8 cellular contexts compared by ENCODE assay signal in genomic region chr6:18388252-18388651, GRCh38. TPM values are rescaled to one million over a fixed set of nuclear protein-coding genes. Genes with fewer than 3 reads are reported as not detected.
DNase-seq lines count a peak whose midpoint lies in the region; ATAC-seq, FAIRE-seq and TF ChIP-seq lines count a peak whose summit lies in the region.

No MANE protein-coding gene starts in this region.

- TF ChIP-seq CTCF in DOHH2 (IDR thresholded peaks at IDR 0.05; ENCODE audit: low read depth, low read length, poor library complexity, severe bottlenecking) = no peak
- no peak for TF ChIP-seq CTCF in OCI-LY3 (IDR thresholded peaks at IDR 0.05; ENCODE audit: low read depth, low read length)
- no peak for TF ChIP-seq CTCF in endothelial cell of umbilical vein (IDR thresholded peaks at IDR 0.05; ENCODE audit: extremely low read depth in 1 of 2, insufficient read depth in 1 of 2, low read depth in 1 of 2, low read length in 2 of 2)
- TF ChIP-seq CTCF in parathyroid adenoma (IDR thresholded peaks at IDR 0.05) = no peak
- TF ChIP-seq CTCF in A673 (conservative IDR thresholded peaks at IDR 0.05; ENCODE audit: low read depth, low read length) = no peak

- POLR2A ChIA-PET in endothelial cell of umbilical vein (lab: Charles Lee) (interaction anchor here (1.2 kb wide), 1 partner anchor 9 kb away, joined by 3 read pairs; no protein-coding TSS in a partner anchor), A673 (lab: Charles Lee; ENCODE audit: low non-redundant PET) (no interaction called here)

- H3K27me3 ChIP-seq in DOHH2 (ENCODE audit: control insufficient read depth, low read length) = no peaks in the 10 kb centered on the region
- H3K27me3 ChIP-seq in OCI-LY3 (ENCODE audit: low read depth, low read length) = no peaks in the 10 kb centered on the region
- H3K27me3 ChIP-seq in endothelial cell of umbilical vein (ENCODE audit: control insufficient read depth in 2 of 2, insufficient read depth in 2 of 2, low read length in 2 of 2) = no peaks in the 10 kb centered on the region
- no peaks in the 10 kb centered on the region for H3K27me3 ChIP-seq in parathyroid adenoma (ENCODE audit: control insufficient read depth, insufficient read depth, low read length)
- no peaks in the 10 kb centered on the region for H3K27me3 ChIP-seq in A673 (replicated peaks; ENCODE audit: insufficient read depth, low read depth, low read length, poor library complexity)

- dilution Hi-C loops in endothelial cell of umbilical vein (cut with MboI; ENCODE audit: extremely low pct_ligation_motif_present, low sequenced_read_pairs) = no loop called here

- DNase-seq in endothelial cell of umbilical vein (ENCODE audit: low read depth, low spot score) (peak; percentile 57), A673 (ENCODE audit: low spot score) (no peak), HCEC 1CT (no peak)

- H3K9me3 ChIP-seq in DOHH2 (ENCODE audit: control insufficient read depth, insufficient read depth, low read length) (peaks cover 4% of the 10 kb centered on the region; the same call in 1 of the 2 replicates), OCI-LY3 (ENCODE audit: insufficient read depth, low read length) (no peaks in the 10 kb centered on the region), endothelial cell of umbilical vein (replicated peaks; ENCODE audit: control insufficient read depth, insufficient read depth, low read length) (no peaks in the 10 kb centered on the region), parathyroid adenoma (ENCODE audit: control insufficient read depth, low read length) (no peaks in the 10 kb centered on the region), A673 (ENCODE audit: low read depth, low read length, poor library complexity, severe bottlenecking) (no peaks in the 10 kb centered on the region)

- no peak for ATAC-seq in GM18858 (IDR thresholded peaks at IDR 0.05; ENCODE audit: unreplicated experiment)
- ATAC-seq in GM18511 (IDR thresholded peaks at IDR 0.05; ENCODE audit: unreplicated experiment) = no peak

- H3K79me2 ChIP-seq in DOHH2 (ENCODE audit: control insufficient read depth, low read length) (peaks cover 72% of the 10 kb centered on the region), OCI-LY3 (ENCODE audit: low read length) (peaks cover 61% of the 10 kb centered on the region), endothelial cell of umbilical vein (ENCODE audit: control insufficient read depth, insufficient read depth, low read length) (peaks cover 58% of the 10 kb centered on the region), parathyroid adenoma (no peaks in the 10 kb centered on the region)

- H3K36me3 ChIP-seq in DOHH2 (ENCODE audit: control insufficient read depth, low read length) = peaks cover 55% of the 10 kb centered on the region
- peaks cover 42% of the 10 kb centered on the region for H3K36me3 ChIP-seq in OCI-LY3 (replicated peaks; ENCODE audit: low read depth, low read length)
- no peaks in the 10 kb centered on the region for H3K36me3 ChIP-seq in endothelial cell of umbilical vein (ENCODE audit: control insufficient read depth in 2 of 2, extremely low read depth in 1 of 2, insufficient read depth in 2 of 2, low read length in 2 of 2)
- H3K36me3 ChIP-seq in parathyroid adenoma (ENCODE audit: control insufficient read depth, insufficient read depth, low read length) = no peaks in the 10 kb centered on the region
- no peaks in the 10 kb centered on the region for H3K36me3 ChIP-seq in A673 (ENCODE audit: insufficient read depth, low read length, poor library complexity, severe bottlenecking)

- H3K9ac ChIP-seq in OCI-LY3 (ENCODE audit: low read length) (peak overlapping the region; percentile 98), endothelial cell of umbilical vein (replicated peaks; ENCODE audit: extremely low read depth, insufficient read depth, low read length) (peak overlapping the region; percentile 86), parathyroid adenoma (no peak overlapping the region)

- H3K27ac ChIP-seq in DOHH2 (ENCODE audit: low read depth, low read length) = peak overlapping the region; percentile 81
- peak overlapping the region; percentile 82 for H3K27ac ChIP-seq in OCI-LY3 (ENCODE audit: low read length)
- H3K27ac ChIP-seq in endothelial cell of umbilical vein (ENCODE audit: insufficient read depth, low read depth, low read length) = peak overlapping the region; percentile 79
- H3K27ac ChIP-seq in parathyroid adenoma = peak overlapping the region; percentile 4
- no peak overlapping the region for H3K27ac ChIP-seq in A673 (ENCODE audit: low read depth, low read length, poor library complexity, severe bottlenecking)

- H3K9me2 ChIP-seq in DOHH2 (replicated peaks; ENCODE audit: control insufficient read depth, low read length) = no peaks in the 10 kb centered on the region

- no peaks in the 10 kb centered on the region for H3K9me1 ChIP-seq in endothelial cell of umbilical vein (replicated peaks; ENCODE audit: control insufficient read depth, extremely low read depth, insufficient read depth, low read length)

- intact Hi-C loops in endothelial cell of umbilical vein (cut with micrococcal nuclease) (loop anchor here (5.0 to 10.0 kb wide), 3 partner anchors 46 to 233 kb away; partner anchors contain the start of genes DEK, KDM1B and TPMT), A673 (cut with micrococcal nuclease; ENCODE audit: unreplicated experiment) (no loop called here)

- peak; percentile 8 for FAIRE-seq in endothelial cell of umbilical vein (lab: Jason Lieb, UNC)

- H3K4me3 ChIP-seq in DOHH2 (ENCODE audit: low read length) = peak overlapping the region; percentile 88
- peak overlapping the region; percentile 99 for H3K4me3 ChIP-seq in OCI-LY3 (ENCODE audit: low read length)
- peak overlapping the region; percentile 79 to 96 (median 89) for H3K4me3 ChIP-seq in endothelial cell of umbilical vein (replicated peaks in 1 of 3; ENCODE audit: insufficient read depth in 1 of 3, low read depth in 1 of 3, low read length in 3 of 3)
- peak overlapping the region; percentile 71 for H3K4me3 ChIP-seq in parathyroid adenoma (ENCODE audit: low read depth, low read length)
- no peak overlapping the region for H3K4me3 ChIP-seq in A673 (ENCODE audit: low read depth, low read length, poor library complexity, severe bottlenecking)

- H3F3A ChIP-seq in DOHH2 (ENCODE audit: control insufficient read depth, insufficient read depth) = peaks cover 24% of the 10 kb centered on the region

- no peak overlapping the region for H2AFZ ChIP-seq in OCI-LY3 (ENCODE audit: low read depth, low read length)
- no peak overlapping the region for H2AFZ ChIP-seq in endothelial cell of umbilical vein (ENCODE audit: low read depth, low read length)
- peak overlapping the region; percentile 77 for H2AFZ ChIP-seq in parathyroid adenoma

- H3K4me2 ChIP-seq in DOHH2 (ENCODE audit: low read length) = peak overlapping the region; percentile 75
- peak overlapping the region; percentile 80 for H3K4me2 ChIP-seq in OCI-LY3 (ENCODE audit: low read length)
- H3K4me2 ChIP-seq in endothelial cell of umbilical vein (ENCODE audit: insufficient read depth, low read length) = peak overlapping the region; percentile 79
- H3K4me2 ChIP-seq in parathyroid adenoma (ENCODE audit: low read length) = peak overlapping the region; percentile 85

- peaks cover 64% of the 10 kb centered on the region for H3K4me1 ChIP-seq in DOHH2 (ENCODE audit: control insufficient read depth, low read length)
- H3K4me1 ChIP-seq in OCI-LY3 (ENCODE audit: low read length) = peaks cover 32% of the 10 kb centered on the region
- peaks cover 39% of the 10 kb centered on the region for H3K4me1 ChIP-seq in endothelial cell of umbilical vein (ENCODE audit: control insufficient read depth, extremely low read depth, insufficient read depth, low read length)
- peaks cover 4% of the 10 kb centered on the region for H3K4me1 ChIP-seq in parathyroid adenoma
- no peaks in the 10 kb centered on the region for H3K4me1 ChIP-seq in A673 (ENCODE audit: insufficient read depth, low read length, poor library complexity, severe bottlenecking)

- H4K20me1 ChIP-seq in DOHH2 (ENCODE audit: control insufficient read depth, insufficient read depth, low read depth, low read length) (peaks cover 6% of the 10 kb centered on the region; the same call in 1 of the 2 replicates), OCI-LY3 (ENCODE audit: insufficient read depth, low read length) (peaks cover 24% of the 10 kb centered on the region), endothelial cell of umbilical vein (replicated peaks; ENCODE audit: control insufficient read depth, extremely low read depth, insufficient read depth, low read length) (no peaks in the 10 kb centered on the region)

- BruUV-seq in endothelial cell of umbilical vein (replicated peaks; lab: Mats Ljungman, UMichigan) (no TSS peak), A673 (replicated peaks; lab: Mats Ljungman, UMichigan) (no TSS peak)

- CTCF ChIA-PET in endothelial cell of umbilical vein (lab: Charles Lee) (interaction anchor here (2.3 to 3.1 kb wide), 3 partner anchors 10 to 65 kb away, joined by 7 to 13 read pairs (median 11); no protein-coding TSS in a partner anchor), A673 (lab: Charles Lee) (no interaction called here)

- TF ChIP-seq POLR2A in endothelial cell of umbilical vein (IDR thresholded peaks at IDR 0.05; ENCODE audit: low read depth, low read length) = no peak

TF ChIP-seq in endothelial cell of umbilical vein, 7 proteins besides CTCF, POLR2A, EP300 and RAD21:
- TF ChIP-seq MYC (IDR thresholded peaks at IDR 0.05; ENCODE audit: low read depth, low read length) (no peak), POLR2AphosphoS5 (IDR thresholded peaks at IDR 0.05; ENCODE audit: insufficient read depth, low read depth, low read length) (no peak), MAX (IDR thresholded peaks at IDR 0.05; ENCODE audit: insufficient read depth, insufficient read length) (no peak), JUN (IDR thresholded peaks at IDR 0.05; ENCODE audit: borderline replicate concordance, insufficient read depth, insufficient read length, low read depth) (no peak), FOS (IDR thresholded peaks at IDR 0.05; ENCODE audit: borderline replicate concordance, insufficient read depth, low read length) (no peak), EZH2 (IDR thresholded peaks at IDR 0.05; ENCODE audit: borderline replicate concordance, low read depth, low read length, severe bottlenecking) (no peak), GATA2 (IDR thresholded peaks at IDR 0.05; ENCODE audit: insufficient read depth, insufficient read length, low read depth, low read length) (no peak)

RNA-seq across cellular contexts. Expression of gene RNF144B, which starts 1.1 kb away (rescaled TPM):
- 78.3 and 97.3 TPM in 2 replicates for total RNA-seq in endothelial cell of umbilical vein
- 14.3 and 18.1 TPM in 2 replicates for polyA plus RNA-seq in endothelial cell of umbilical vein
- polyA plus RNA-seq in endothelial cell of umbilical vein (2011; cell fraction: cytosol; rRNA removed) = 16.1 and 17.8 TPM in 2 replicates
- polyA plus RNA-seq in endothelial cell of umbilical vein (2011; cell fraction: nucleus; rRNA removed) = 26.6 and 26.9 TPM in 2 replicates
- polyA plus RNA-seq in endothelial cell of umbilical vein (2012) = 31.9 and 44.0 TPM in 2 replicates
- 56.5 and 57.1 TPM in 2 replicates for polyA minus RNA-seq in endothelial cell of umbilical vein
- polyA minus RNA-seq in endothelial cell of umbilical vein (2011; cell fraction: cytosol; rRNA and poly(A)+ RNA removed) = 2.8 TPM
- polyA minus RNA-seq in endothelial cell of umbilical vein (2011; cell fraction: nucleus; rRNA and poly(A)+ RNA removed) = 31.2 and 46.4 TPM in 2 replicates
- 0.82 and 1.0 TPM in 2 replicates for total RNA-seq in A673 (2021)

Comparison
In these comparisons a context has a peak if more than half of its experiments do, and no peak if none do; other contexts are left out.
1. RNA of gene RNF144B, which starts 1.1 kb away (total RNA-seq): 78.3 to 97.3 TPM in endothelial cell of umbilical vein; 0.82 to 1.0 TPM in A673; every median in the first group is over 10 times any median in the second.
2. Peak in every context shown above with its lines, with median percentiles within 50 percentile points of each other: H3K4me2 ChIP-seq.